In the genomic region with DNA sequence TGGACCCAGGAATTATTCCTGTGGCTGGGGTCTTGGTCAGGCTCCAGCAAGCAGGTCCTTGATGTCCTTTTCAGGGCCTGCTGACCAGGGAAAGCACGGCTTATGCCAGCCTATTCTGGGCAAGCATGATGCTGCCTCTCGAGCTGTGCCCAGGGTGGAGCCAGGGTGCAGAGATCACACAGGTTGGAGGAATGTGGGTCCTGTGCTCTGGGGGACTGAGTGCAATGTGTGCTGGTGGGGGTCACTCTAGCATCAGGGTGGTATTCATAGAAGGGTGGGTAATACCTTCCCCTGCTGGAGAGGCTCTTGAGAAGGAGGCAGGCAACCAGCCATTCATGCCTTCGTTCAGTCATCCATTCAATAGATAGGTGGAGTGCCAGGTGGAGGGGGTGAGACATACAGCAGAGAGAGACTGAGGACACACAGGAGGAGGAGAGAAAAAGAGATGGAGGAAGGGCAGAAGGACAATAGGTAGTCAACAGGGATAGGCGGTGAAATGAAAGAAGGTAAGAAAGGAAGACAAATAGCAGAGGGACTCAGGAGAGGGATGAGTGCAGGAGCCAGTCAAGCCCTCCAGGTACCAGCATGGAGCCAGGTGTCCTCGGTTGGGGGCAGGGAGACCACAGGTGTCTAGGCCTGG, we compare ENCODE assay signal across 10 cellular contexts. TPM values are rescaled to one million over a fixed set of nuclear protein-coding genes. Genes with fewer than 3 reads are reported as not detected.
A peak's percentile ranks its signal among the peaks of the same experiment; 100 is the strongest.
DNase-seq lines count a peak whose midpoint lies in the region; ATAC-seq, FAIRE-seq and TF ChIP-seq lines count a peak whose summit lies in the region.
"Had no signal": no experiment of that assay in that cellular context is flagged by ENCODE, and none has a peak within 500 bp of the region (broad histone marks: within the 10 kb centered on the region; RNA-seq: fewer than 3 reads in every experiment).

No MANE protein-coding gene starts in this region.

- no peak for ATAC-seq in CD8-positive, alpha-beta T cell
- no peak for ATAC-seq in natural killer cell treated with Interleukin-12 subunit alpha and Interleukin-12 subunit beta and Interleukin-15 and Interleukin-18, amount 100 ng/mL, for 72 hours
- ATAC-seq in upper lobe of right lung (no peak), GM19467 (IDR thresholded peaks at IDR 0.05; ENCODE audit: unreplicated experiment) (no peak)

- in situ Hi-C loops in G401 (cut with HindIII; ENCODE audit: low sequenced_read_pairs) = loop anchor here (10.0 kb wide), 1 partner anchor 65 kb away; no protein-coding TSS in a partner anchor

- H4K20me1 ChIP-seq in Karpas-422 (ENCODE audit: insufficient read depth, low read depth, low read length) = no peaks in the 10 kb centered on the region

- no peak for DNase-seq in CD8-positive, alpha-beta T cell
- DNase-seq in Karpas-422 = no peak
- no peak for DNase-seq in bronchial epithelial cell (ENCODE audit: low read depth)
- DNase-seq in natural killer cell treated with Interleukin-12 subunit alpha and Interleukin-12 subunit beta and Interleukin-15 and Interleukin-18, amount 100 ng/mL, for 72 hours (ENCODE audit: low spot score) = no peak
- no peak for DNase-seq in upper lobe of right lung
- no peak for DNase-seq in hippocampal formation (lab: John Stamatoyannopoulos, UW)
- no peak for DNase-seq in G401 (ENCODE audit: low spot score)
- DNase-seq: SK-N-SH had no signal

- H3K4me3 ChIP-seq in CD8-positive, alpha-beta T cell (ENCODE audit: low read depth, low read length) = no peak overlapping the region
- H3K4me3 ChIP-seq in Karpas-422 (ENCODE audit: low read length) = peak overlapping the region; percentile 77; the same call in 1 of the 2 replicates
- peak overlapping the region; percentile 88 for H3K4me3 ChIP-seq in bronchial epithelial cell (ENCODE audit: low read depth, low read length)
- no peak overlapping the region for H3K4me3 ChIP-seq in upper lobe of right lung

- no peak overlapping the region for H3K27ac ChIP-seq in CD8-positive, alpha-beta T cell (ENCODE audit: low read depth, low read length)
- H3K27ac ChIP-seq in Karpas-422 (ENCODE audit: low read length) (peak overlapping the region; percentile 38; the same call in 1 of the 2 replicates), upper lobe of right lung (no peak overlapping the region)

- intact Hi-C loops in CD8-positive, alpha-beta T cell (cut with DNase I, micrococcal nuclease) = no loop called here
- intact Hi-C loops in upper lobe of right lung (cut with DNase I) = no loop called here

- no peaks in the 10 kb centered on the region for H3K9me3 ChIP-seq in CD8-positive, alpha-beta T cell (ENCODE audit: low read length)
- H3K9me3 ChIP-seq in Karpas-422 (ENCODE audit: low read length) (no peaks in the 10 kb centered on the region), upper lobe of right lung (no peaks in the 10 kb centered on the region)
- H3K9me3 ChIP-seq: SK-N-SH had no signal

- H3K4me3 Mint-ChIP-seq in CD8-positive, alpha-beta T cell = peak overlapping the region; percentile 81
- H3K4me3 Mint-ChIP-seq in natural killer cell treated with Interleukin-12 subunit alpha and Interleukin-12 subunit beta and Interleukin-15 and Interleukin-18, amount 100 ng/mL, for 72 hours = peak overlapping the region; percentile 64

- H3K4me2 ChIP-seq in Karpas-422 (ENCODE audit: low read depth, low read length, poor library complexity, severe bottlenecking) = peak overlapping the region; percentile 85
- H3K4me2 ChIP-seq: SK-N-SH had no signal

- peak overlapping the region; percentile 70 for H3K9ac ChIP-seq in Karpas-422 (ENCODE audit: low read length)
- H3K9ac ChIP-seq: SK-N-SH had no signal

- no peak for FAIRE-seq in bronchial epithelial cell (lab: Jason Lieb, UNC)

- no peaks in the 10 kb centered on the region for H3K27me3 Mint-ChIP-seq in CD8-positive, alpha-beta T cell (ENCODE audit: low read depth)
- no peaks in the 10 kb centered on the region for H3K27me3 Mint-ChIP-seq in natural killer cell treated with Interleukin-12 subunit alpha and Interleukin-12 subunit beta and Interleukin-15 and Interleukin-18, amount 100 ng/mL, for 72 hours

- H3K36me3 Mint-ChIP-seq in CD8-positive, alpha-beta T cell = peaks cover 10% of the 10 kb centered on the region
- H3K36me3 Mint-ChIP-seq in natural killer cell treated with Interleukin-12 subunit alpha and Interleukin-12 subunit beta and Interleukin-15 and Interleukin-18, amount 100 ng/mL, for 72 hours = no peaks in the 10 kb centered on the region

- H3K4me1 Mint-ChIP-seq in CD8-positive, alpha-beta T cell (ENCODE audit: low read depth) = peaks cover 29% of the 10 kb centered on the region
- H3K4me1 Mint-ChIP-seq in natural killer cell treated with Interleukin-12 subunit alpha and Interleukin-12 subunit beta and Interleukin-15 and Interleukin-18, amount 100 ng/mL, for 72 hours (ENCODE audit: low read depth in 2 of 2) = peaks cover 29 to 32% of the 10 kb centered on the region in 2 donors

- no peak for TF ChIP-seq CTCF in CD8-positive, alpha-beta T cell (IDR thresholded peaks at IDR 0.05)
- TF ChIP-seq CTCF in bronchial epithelial cell (IDR thresholded peaks at IDR 0.05; ENCODE audit: insufficient read depth, low read length, severe bottlenecking) (no peak), upper lobe of right lung (IDR thresholded peaks at IDR 0.05) (no peak)

- POLR2A ChIA-PET in CD8-positive, alpha-beta T cell (lab: Charles Lee) = no interaction called here

- H3K79me2 ChIP-seq in Karpas-422 (ENCODE audit: low read length) = peaks cover 2% of the 10 kb centered on the region; the same call in 1 of the 2 replicates

- no peaks in the 10 kb centered on the region for H3K9me2 ChIP-seq in Karpas-422 (replicated peaks; ENCODE audit: insufficient read depth, low read length)
- H3K9me2 ChIP-seq: SK-N-SH had no signal

- no peaks in the 10 kb centered on the region for H3K9me3 Mint-ChIP-seq in CD8-positive, alpha-beta T cell
- H3K9me3 Mint-ChIP-seq in natural killer cell treated with Interleukin-12 subunit alpha and Interleukin-12 subunit beta and Interleukin-15 and Interleukin-18, amount 100 ng/mL, for 72 hours = no peaks in the 10 kb centered on the region

- no peaks in the 10 kb centered on the region for H3K27me3 ChIP-seq in CD8-positive, alpha-beta T cell (ENCODE audit: insufficient read depth, low read length)
- H3K27me3 ChIP-seq in Karpas-422 (ENCODE audit: low read length) (no peaks in the 10 kb centered on the region), bronchial epithelial cell (ENCODE audit: control insufficient read depth, insufficient read depth, low read length) (no peaks in the 10 kb centered on the region), upper lobe of right lung (no peaks in the 10 kb centered on the region)

- peak overlapping the region; percentile 69 for H3K27ac Mint-ChIP-seq in CD8-positive, alpha-beta T cell
- H3K27ac Mint-ChIP-seq in natural killer cell treated with Interleukin-12 subunit alpha and Interleukin-12 subunit beta and Interleukin-15 and Interleukin-18, amount 100 ng/mL, for 72 hours = peak overlapping the region in 1 of 2 donors; percentile 3

- H3K4me1 ChIP-seq in CD8-positive, alpha-beta T cell (ENCODE audit: insufficient read depth, low read length) = peaks cover 8% of the 10 kb centered on the region
- H3K4me1 ChIP-seq in Karpas-422 (ENCODE audit: low read length) (peaks cover 63% of the 10 kb centered on the region), upper lobe of right lung (peaks cover 5% of the 10 kb centered on the region)

- peaks cover 4% of the 10 kb centered on the region for H3K36me3 ChIP-seq in CD8-positive, alpha-beta T cell (ENCODE audit: insufficient read depth, low read length)
- no peaks in the 10 kb centered on the region for H3K36me3 ChIP-seq in Karpas-422 (ENCODE audit: insufficient read depth, low read length)
- H3K36me3 ChIP-seq in bronchial epithelial cell (ENCODE audit: control insufficient read depth, insufficient read depth, low read length) = peaks cover 17% of the 10 kb centered on the region
- H3K36me3 ChIP-seq in upper lobe of right lung = peaks cover 3% of the 10 kb centered on the region

- CTCF ChIA-PET in CD8-positive, alpha-beta T cell (lab: Charles Lee) = interaction anchor here (1.3 kb wide), 1 partner anchor 11 kb away, joined by 3 read pairs; no protein-coding TSS in a partner anchor

- no peak overlapping the region for H2AFZ ChIP-seq in Karpas-422 (ENCODE audit: low read length)

RNA-seq across cellular contexts. Expression of gene ZNF385A, which starts 5.1 kb away (rescaled TPM):
- total RNA-seq in CD8-positive, alpha-beta T cell = 1 to 10 TPM; 2.1 TPM
- total RNA-seq in Karpas-422 (2014; rRNA removed; shearing (Covaris generic); ENCODE audit: low replicate concordance) = 4.1 and 12.2 TPM in 2 replicates
- total RNA-seq in bronchial epithelial cell = 5.3 and 7.6 TPM in 2 replicates
- 1 to 10 TPM; 1.1 to 1.5 TPM for total RNA-seq in natural killer cell treated with Interleukin-12 subunit alpha and Interleukin-12 subunit beta and Interleukin-15 and Interleukin-18, amount 100 ng/mL, for 72 hours
- total RNA-seq in upper lobe of right lung = 26.6 TPM
- 6.0 and 8.6 TPM in 2 replicates for total RNA-seq in G401 (2014; rRNA removed; shearing (Covaris generic))

RNA-seq across cellular contexts. Expression of gene GPR84, which starts 25.4 kb away (rescaled TPM):
- total RNA-seq in CD8-positive, alpha-beta T cell = not detected
- total RNA-seq in Karpas-422 (2014; rRNA removed; shearing (Covaris generic); ENCODE audit: low replicate concordance) = 0.29 TPM in 1 of 2 replicates, not detected in the other
- 0.13 TPM in 1 of 2 replicates, not detected in the other for total RNA-seq in bronchial epithelial cell
- total RNA-seq in natural killer cell treated with Interleukin-12 subunit alpha and Interleukin-12 subunit beta and Interleukin-15 and Interleukin-18, amount 100 ng/mL, for 72 hours = 10 to 100 TPM; 23.5 to 91.5 TPM
- total RNA-seq in upper lobe of right lung = 0.96 TPM
- 1.0 TPM in 1 of 2 replicates, not detected in the other for total RNA-seq in G401 (2014; rRNA removed; shearing (Covaris generic))
- total RNA-seq: skeletal muscle tissue had no signal

RNA-seq across cellular contexts. Expression of gene ITGA5, which starts 29.4 kb away (rescaled TPM):
- total RNA-seq in CD8-positive, alpha-beta T cell = 100 to 1,000 TPM; 115 to 125 TPM
- total RNA-seq in Karpas-422 (2014; rRNA removed; shearing (Covaris generic); ENCODE audit: low replicate concordance) = not detected in 2 replicates
- total RNA-seq in bronchial epithelial cell (53.5 and 98.5 TPM in 2 replicates), upper lobe of right lung (102 TPM)
- 10 to 100 TPM; 31.8 to 32.1 TPM for total RNA-seq in natural killer cell treated with Interleukin-12 subunit alpha and Interleukin-12 subunit beta and Interleukin-15 and Interleukin-18, amount 100 ng/mL, for 72 hours
- total RNA-seq in G401 (2014; rRNA removed; shearing (Covaris generic)) = 49.1 and 58.8 TPM in 2 replicates

Comparison
In these comparisons a context has a peak if more than half of its experiments do, and no peak if none do; other contexts are left out.
1. H3K4me3 ChIP-seq: peak in Karpas-422 (single experiment) and bronchial epithelial cell (single experiment); none in CD8-positive, alpha-beta T cell (single experiment) and upper lobe of right lung (single experiment).
2. RNA of gene GPR84, which starts 25.4 kb away (total RNA-seq): 23.5 to 91.5 TPM in natural killer cell treated with Interleukin-12 subunit alpha and Interleukin-12 subunit beta and Interleukin-15 and Interleukin-18, amount 100 ng/mL, for 72 hours; 1.0 TPM in G401, 0.96 TPM in upper lobe of right lung (single experiment), not detected in CD8-positive, alpha-beta T cell, 0.29 TPM in Karpas-422 and 0.13 TPM in bronchial epithelial cell; every median in the first group is over 10 times any median in the second.
3. RNA of gene ITGA5, which starts 29.4 kb away (total RNA-seq): 115 to 125 TPM in CD8-positive, alpha-beta T cell, 102 TPM in upper lobe of right lung (single experiment), 53.5 to 98.5 TPM in bronchial epithelial cell, 49.1 to 58.8 TPM in G401 and 31.8 to 32.1 TPM in natural killer cell treated with Interleukin-12 subunit alpha and Interleukin-12 subunit beta and Interleukin-15 and Interleukin-18, amount 100 ng/mL, for 72 hours; not detected in Karpas-422; every median in the first group is over 10 times any median in the second.